ENCODE assay signal across 10 cellular contexts in the genomic region with DNA sequence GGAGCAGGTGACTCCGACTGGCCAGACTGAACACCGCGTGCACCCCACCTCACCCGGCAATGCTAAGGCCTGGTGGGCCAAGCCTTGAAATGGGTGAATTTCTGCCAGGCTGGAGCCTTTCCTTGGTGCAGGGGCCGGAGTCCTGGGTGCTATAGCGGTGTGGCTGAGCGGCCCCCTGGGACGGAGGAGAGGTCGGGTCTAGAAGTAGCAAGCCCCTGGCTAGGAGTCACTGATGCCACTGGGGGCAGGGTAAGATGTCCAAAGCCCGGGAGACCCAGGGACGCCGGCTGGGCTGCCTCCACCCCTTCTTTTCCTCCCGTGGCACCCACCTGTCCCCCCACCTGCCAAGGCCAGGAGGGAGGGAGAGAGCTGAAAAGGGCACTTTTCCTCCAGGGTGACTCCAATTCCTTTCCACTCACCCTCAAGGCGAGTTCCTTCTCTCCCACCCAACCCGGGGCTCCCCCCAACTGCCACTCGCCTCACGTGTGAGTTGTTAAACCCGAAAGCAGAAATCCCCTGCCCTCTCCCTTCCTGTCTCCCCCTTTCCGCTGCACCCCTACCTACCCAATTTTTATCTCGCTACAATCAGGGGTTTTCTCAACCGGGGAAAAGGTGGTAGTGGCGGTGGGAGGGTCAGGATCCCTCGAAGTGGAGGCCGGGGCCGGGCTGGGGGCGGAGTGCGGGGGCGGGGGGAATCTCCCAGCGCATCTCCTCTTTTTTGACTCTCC. TPM values are rescaled to one million over a fixed set of nuclear protein-coding genes. Genes with fewer than 3 reads are reported as not detected.
DNase-seq lines count a peak whose midpoint lies in the region; ATAC-seq and TF ChIP-seq lines count a peak whose summit lies in the region.
"Had no signal": no experiment of that assay in that cellular context is flagged by ENCODE, and none has a peak within 500 bp of the region (broad histone marks: within the 10 kb centered on the region; RNA-seq: fewer than 3 reads in every experiment).

No MANE protein-coding gene starts in this region.

- peak overlapping the region; percentile 91 for H3K4me2 ChIP-seq in hepatocyte

- H3K27ac ChIP-seq in hepatocyte, result no peak overlapping the region

- H3K27me3 Mint-ChIP-seq in activated CD4-positive, alpha-beta T cell treated with anti-CD3 and anti-CD28 coated beads for 36 hours, result peaks cover 68% of the 10 kb centered on the region
- peaks cover 75% of the 10 kb centered on the region for H3K27me3 Mint-ChIP-seq in stimulated activated naive CD8-positive, alpha-beta T cell treated with anti-CD3 and anti-CD28 coated beads, Interleukin-15, Interleukin-2, amounts not matched to agents 100 ng/mL and 50 ng/mL, for 24 hours

- 18% methylated on average over 25 of the region's 29 CpGs for WGBS in hepatocyte (ENCODE audit: low lambda C conversion rate, missing lambda C conversion rate)

- POLR2A ChIA-PET in activated CD4-positive, alpha-beta T cell treated with anti-CD3 and anti-CD28 coated beads for 36 hours (lab: Charles Lee), result no interaction called here

- no peaks in the 10 kb centered on the region for H3K79me2 ChIP-seq in hepatocyte

- no peak for ATAC-seq in activated CD4-positive, alpha-beta T cell treated with anti-CD3 and anti-CD28 coated beads for 36 hours
- no peak for ATAC-seq in HG03342 (IDR thresholded peaks at IDR 0.05; ENCODE audit: unreplicated experiment)
- ATAC-seq in GM21528 (IDR thresholded peaks at IDR 0.05; ENCODE audit: low FRiP score, unreplicated experiment), result no peak
- ATAC-seq: K562 had no signal

- peaks cover 33% of the 10 kb centered on the region for H3K4me1 ChIP-seq in hepatocyte (ENCODE audit: insufficient read depth)

- CTCF ChIA-PET in activated CD4-positive, alpha-beta T cell treated with anti-CD3 and anti-CD28 coated beads for 36 hours (lab: Charles Lee), result no interaction called here

- no peaks in the 10 kb centered on the region for H3K36me3 ChIP-seq in hepatocyte (replicated peaks; ENCODE audit: insufficient read depth, low read depth)

- H3K4me3 Mint-ChIP-seq in activated CD4-positive, alpha-beta T cell treated with anti-CD3 and anti-CD28 coated beads for 36 hours, result peak overlapping the region; percentile 56
- H3K4me3 Mint-ChIP-seq in stimulated activated naive CD8-positive, alpha-beta T cell treated with anti-CD3 and anti-CD28 coated beads, Interleukin-15, Interleukin-2, amounts not matched to agents 100 ng/mL and 50 ng/mL, for 24 hours, result peak overlapping the region; percentile 76

- peaks cover 96% of the 10 kb centered on the region for H3K27me3 ChIP-seq in hepatocyte

- no peaks in the 10 kb centered on the region for H3K9me3 Mint-ChIP-seq in activated CD4-positive, alpha-beta T cell treated with anti-CD3 and anti-CD28 coated beads for 36 hours (ENCODE audit: low read depth)
- H3K9me3 Mint-ChIP-seq in stimulated activated naive CD8-positive, alpha-beta T cell treated with anti-CD3 and anti-CD28 coated beads, Interleukin-15, Interleukin-2, amounts not matched to agents 100 ng/mL and 50 ng/mL, for 24 hours, result no peaks in the 10 kb centered on the region

- H3K4me1 Mint-ChIP-seq in activated CD4-positive, alpha-beta T cell treated with anti-CD3 and anti-CD28 coated beads for 36 hours, result peaks cover 74% of the 10 kb centered on the region
- H3K4me1 Mint-ChIP-seq in stimulated activated naive CD8-positive, alpha-beta T cell treated with anti-CD3 and anti-CD28 coated beads, Interleukin-15, Interleukin-2, amounts not matched to agents 100 ng/mL and 50 ng/mL, for 24 hours (ENCODE audit: low read depth), result peaks cover 72% of the 10 kb centered on the region

- H3K4me3 ChIP-seq in hepatocyte, result no peak overlapping the region
- H3K4me3 ChIP-seq: K562 had no signal

- TF ChIP-seq CTCF in hepatocyte (IDR thresholded peaks at IDR 0.05; ENCODE audit: poor library complexity), result no peak

- DNase-seq in activated CD4-positive, alpha-beta T cell treated with anti-CD3 and anti-CD28 coated beads for 36 hours, result peak; percentile 61
- no peak for DNase-seq in activated CD4-positive, alpha-beta T cell treated with anti-CD3 and anti-CD28 coated beads for 1 hour
- DNase-seq in activated CD8-positive, alpha-beta memory T cell treated with anti-CD3 and anti-CD28 coated beads, Interleukin-2, amount 50 U/mL, for 4 hours, result peak; percentile 59
- no peak for DNase-seq in hepatocyte (ENCODE audit: low spot score)
- no peak for DNase-seq in NCI-H2081 treated with DMSO at 0.1 percent for 48 hours (lab: John Stamatoyannopoulos, UW)
- DNase-seq: 8988T had no signal

- H3K9me3 ChIP-seq in hepatocyte (ENCODE audit: low read depth), result no peaks in the 10 kb centered on the region

- H3K9me2 ChIP-seq in hepatocyte (replicated peaks; ENCODE audit: insufficient read depth), result no peaks in the 10 kb centered on the region

- intact Hi-C loops in activated CD4-positive, alpha-beta T cell treated with anti-CD3 and anti-CD28 coated beads for 36 hours (cut with DNase I, micrococcal nuclease), result loop anchor here (2.0 to 5.0 kb wide), 3 partner anchors 176 to 1160 kb away; no protein-coding TSS in a partner anchor

- H3K27ac Mint-ChIP-seq in activated CD4-positive, alpha-beta T cell treated with anti-CD3 and anti-CD28 coated beads for 36 hours, result no peak overlapping the region
- peak overlapping the region; percentile 70 for H3K27ac Mint-ChIP-seq in stimulated activated naive CD8-positive, alpha-beta T cell treated with anti-CD3 and anti-CD28 coated beads, Interleukin-15, Interleukin-2, amounts not matched to agents 100 ng/mL and 50 ng/mL, for 24 hours

- no peak overlapping the region for H2AFZ ChIP-seq in hepatocyte

- no peaks in the 10 kb centered on the region for H3K36me3 Mint-ChIP-seq in activated CD4-positive, alpha-beta T cell treated with anti-CD3 and anti-CD28 coated beads for 36 hours (ENCODE audit: low read depth)
- H3K36me3 Mint-ChIP-seq in stimulated activated naive CD8-positive, alpha-beta T cell treated with anti-CD3 and anti-CD28 coated beads, Interleukin-15, Interleukin-2, amounts not matched to agents 100 ng/mL and 50 ng/mL, for 24 hours (ENCODE audit: low read depth), result no peaks in the 10 kb centered on the region

- H4K20me1 ChIP-seq in hepatocyte (ENCODE audit: insufficient read depth, poor library complexity, severe bottlenecking), result no peaks in the 10 kb centered on the region

RNA-seq across cellular contexts. Expression of gene GATA3, which starts 6.0 kb away (rescaled TPM):
- 10 to 100 TPM; 23.5 to 30.2 TPM for total RNA-seq in activated CD4-positive, alpha-beta T cell treated with anti-CD3 and anti-CD28 coated beads for 36 hours
- 0.96 and 2.4 TPM in 2 replicates for total RNA-seq in hepatocyte
- polyA plus RNA-seq in hepatocyte, result 15.4 and 27.1 TPM in 2 replicates

Comparison
In these comparisons a context has a peak if more than half of its experiments do, and no peak if none do; other contexts are left out.
1. DNase-seq: peak in activated CD4-positive, alpha-beta T cell treated with anti-CD3 and anti-CD28 coated beads for 36 hours (single experiment) and activated CD8-positive, alpha-beta memory T cell treated with anti-CD3 and anti-CD28 coated beads, Interleukin-2, amount 50 U/mL, for 4 hours (single experiment); none in activated CD4-positive, alpha-beta T cell treated with anti-CD3 and anti-CD28 coated beads for 1 hour (single experiment), hepatocyte (single experiment) and NCI-H2081 treated with DMSO at 0.1 percent for 48 hours (single experiment).